In genomic region chr1:91720044-91720443, GRCh38 we compare ENCODE assay signal across 23 cellular contexts.
"Had no signal": no experiment of that assay in that cellular context is flagged by ENCODE, and none has a peak within 500 bp of the region (broad histone marks: within the 10 kb centered on the region; RNA-seq: fewer than 3 reads in every experiment).

No MANE protein-coding gene starts in this region.

- H3K4me3 Mint-ChIP-seq: endodermal cell; nephron progenitor cell; stimulated activated effector memory CD8-positive, alpha-beta T cell treated with anti-CD3 and anti-CD28 coated beads, Interleukin-12 subunit alpha, Interleukin-12 subunit beta, amount 100 ng/mL, for 72 hours had no signal

- FAIRE-seq: endothelial cell of umbilical vein, frontal cortex, keratinocyte had no signal

- DNase-seq: caudate nucleus; colonic mucosa; effector CD4-positive, alpha-beta T cell; endodermal cell; erythroblast; left ventricle myocardium inferior; mesenchymal stem cell; midbrain; nephron progenitor cell; posterior cingulate gyrus; stimulated activated CD4-positive, alpha-beta T cell treated with anti-CD3 and anti-CD28 coated beads, Interleukin-4, amount 100 ng/mL, for 1 hour; stimulated activated CD8-positive, alpha-beta memory T cell treated with anti-CD3 and anti-CD28 coated beads, Interleukin-4, amount 100 ng/mL, for 48 hours; stimulated activated naive CD8-positive, alpha-beta T cell treated with anti-CD3 and anti-CD28 coated beads, Interleukin-15, Interleukin-2, amounts not matched to agents 100 U/mL and 50 U/mL, for 24 hours; testis; upper lobe of right lung had no signal

- H3K9me3 ChIP-seq: colonic mucosa, left ventricle myocardium inferior, right atrium auricular region, testis, tibial nerve, upper lobe of right lung had no signal

- H3K27ac ChIP-seq: colonic mucosa, right atrium auricular region, testis, tibial nerve, upper lobe of right lung had no signal

- H3K9me3 Mint-ChIP-seq: endodermal cell; nephron progenitor cell; stimulated activated effector memory CD8-positive, alpha-beta T cell treated with anti-CD3 and anti-CD28 coated beads, Interleukin-12 subunit alpha, Interleukin-12 subunit beta, amount 100 ng/mL, for 72 hours had no signal

- ATAC-seq: stimulated activated effector memory CD8-positive, alpha-beta T cell treated with anti-CD3 and anti-CD28 coated beads, Interleukin-12 subunit alpha, Interleukin-12 subunit beta, amount 100 ng/mL, for 72 hours; stimulated activated naive CD8-positive, alpha-beta T cell treated with anti-CD3 and anti-CD28 coated beads, Interleukin-15, Interleukin-2, amounts not matched to agents 100 U/mL and 50 U/mL, for 24 hours; upper lobe of right lung had no signal

- H3K4me1 ChIP-seq: colonic mucosa, testis had no signal

- H3K4me3 ChIP-seq: colonic mucosa, left ventricle myocardium inferior, lung, right atrium auricular region, smooth muscle cell, testis, tibial nerve, upper lobe of right lung had no signal

- H3K27me3 ChIP-seq: colonic mucosa, right atrium auricular region, testis, tibial nerve, upper lobe of right lung had no signal

- H3K36me3 ChIP-seq: colonic mucosa had no signal
